8 cellular contexts compared by ENCODE assay signal in genomic region chrX:139932901-139933796, GRCh38. TPM values are rescaled to one million over a fixed set of nuclear protein-coding genes. Genes with fewer than 3 reads are reported as not detected.
DNase-seq lines count a peak whose midpoint lies in the region; ATAC-seq and TF ChIP-seq lines count a peak whose summit lies in the region.

ATP11C (minus strand) TSS chrX:139933053; CDS start chrX:139932042, 1,011 bp downstream.

- in situ Hi-C loops in IMR-90 (cut with MboI; ENCODE audit: low sequenced_read_pairs) = no loop called here

- H3K9me3 ChIP-seq in IMR-90 (ENCODE audit: control insufficient read depth, insufficient read depth, low read length) = no peaks in the 10 kb centered on the region
- no peaks in the 10 kb centered on the region for H3K9me3 ChIP-seq in SJCRH30 (replicated peaks)

- H3K27ac ChIP-seq in IMR-90 (ENCODE audit: insufficient read depth, low read length) = peak within 1 kb of the TSS; percentile 91
- peak within 1 kb of the TSS; percentile 93 for H3K27ac ChIP-seq in SJCRH30
- peak within 1 kb of the TSS; percentile 56 for H3K27ac ChIP-seq in temporal lobe (ENCODE audit: low read depth, low read length)

- H3K4me2 ChIP-seq in IMR-90 (ENCODE audit: low read depth, low read length) = peak within 1 kb of the TSS; percentile 80

- H3K4me3 Mint-ChIP-seq in activated naive CD4-positive, alpha-beta T cell treated with anti-CD3 and anti-CD28 coated beads for 36 hours = peak within 1 kb of the TSS; percentile 85

- no peaks in the 10 kb centered on the region for H3K36me3 Mint-ChIP-seq in activated naive CD4-positive, alpha-beta T cell treated with anti-CD3 and anti-CD28 coated beads for 36 hours (ENCODE audit: low read depth)

- H3K4me1 Mint-ChIP-seq in activated naive CD4-positive, alpha-beta T cell treated with anti-CD3 and anti-CD28 coated beads for 36 hours (ENCODE audit: low read depth) = peaks cover 18% of the 10 kb centered on the region

- H4K5ac ChIP-seq in IMR-90 (ENCODE audit: low read depth, low read length) = peak within 1 kb of the TSS; percentile 64

- H3K4ac ChIP-seq in IMR-90 (ENCODE audit: low read depth, low read length) = peak within 1 kb of the TSS; percentile 73

- POLR2A ChIA-PET in IMR-90 (lab: Charles Lee; ENCODE audit: unreplicated experiment) = interaction anchor here (0.6 kb wide), 2 partner anchors 42 to 109 kb away, joined by 3 to 4 read pairs; no protein-coding TSS in a partner anchor

- peak within 1 kb of the TSS; percentile 77 for H2BK120ac ChIP-seq in IMR-90 (ENCODE audit: low read depth, low read length)

- H2AK5ac ChIP-seq in IMR-90 (ENCODE audit: low read depth, low read length) = peak within 1 kb of the TSS; percentile 10; the same call in 1 of the 2 replicates

- H2BK15ac ChIP-seq in IMR-90 (ENCODE audit: low read depth, low read length) = no peak within 1 kb of the TSS

- no peak within 1 kb of the TSS for H2BK20ac ChIP-seq in IMR-90 (ENCODE audit: low read depth, low read length)

- no peaks in the 10 kb centered on the region for H3K4me1 ChIP-seq in IMR-90 (ENCODE audit: control insufficient read depth, insufficient read depth, low read length)
- H3K4me1 ChIP-seq in SJCRH30 = 0 out of 2 replicates have a peak, but pooled peaks cover 5% of the 10 kb centered on the region

- H4K91ac ChIP-seq in IMR-90 (ENCODE audit: insufficient read depth, low read depth, low read length) = peak within 1 kb of the TSS; percentile 72

- no peak; the same call in 1 of the 2 replicates for TF ChIP-seq POLR2A in IMR-90 (IDR thresholded peaks at IDR 0.05; ENCODE audit: low read depth, low read length)

- H2AK9ac ChIP-seq in IMR-90 (replicated peaks; ENCODE audit: low read depth, low read length, poor library complexity) = peak within 1 kb of the TSS; percentile 95

- H3K79me1 ChIP-seq in IMR-90 (ENCODE audit: low read depth in 1 of 2, low read length in 2 of 2) = peaks cover 0 to 6% of the 10 kb centered on the region in 2 experiments; a peak in 1 of 4 replicates

- H3K14ac ChIP-seq in IMR-90 (replicated peaks; ENCODE audit: low read depth, low read length) = peak within 1 kb of the TSS; percentile 78

- intact Hi-C loops in IMR-90 (cut with micrococcal nuclease) = loop anchor here (5.0 to 10.0 kb wide), 3 partner anchors 101 to 208 kb away; no protein-coding TSS in a partner anchor
- intact Hi-C loops in activated naive CD4-positive, alpha-beta T cell treated with anti-CD3 and anti-CD28 coated beads for 36 hours (cut with micrococcal nuclease) = loop anchor here (1.0 to 10.0 kb wide), 5 partner anchors 52 to 1158 kb away; no protein-coding TSS in a partner anchor

- TF ChIP-seq RAD21 in IMR-90 (IDR thresholded peaks at IDR 0.05; ENCODE audit: low read length) = no peak

- BruUV-seq in IMR-90 (replicated peaks; lab: Mats Ljungman, UMichigan) = no TSS peak

- no peaks in the 10 kb centered on the region for H3K9me1 ChIP-seq in IMR-90 (ENCODE audit: insufficient read depth, low read length)

- H3K4me3 ChIP-seq in IMR-90 (ENCODE audit: insufficient read depth, low read depth, low read length) (peak within 1 kb of the TSS; percentile 80), SJCRH30 (peak within 1 kb of the TSS; percentile 94)

- 15% methylated on average over 12 of the region's 52 CpGs; no CpG with 5 or more reads in 1 of the 2 experiments for whole genome bisulfite sequencing in IMR-90 (ENCODE audit: extremely low coverage in 2 of 2, insufficient read length in 1 of 2), 2 experiments

- peak within 1 kb of the TSS; percentile 78 for H3K9ac ChIP-seq in IMR-90 (ENCODE audit: low read depth, low read length)

- dilution Hi-C loops in IMR-90 (cut with HindIII; ENCODE audit: low sequenced_read_pairs, unreplicated experiment) = no loop called here

- H3K27me3 ChIP-seq in IMR-90 (ENCODE audit: control insufficient read depth, insufficient read depth, low read length) (no peaks in the 10 kb centered on the region), SJCRH30 (no peaks in the 10 kb centered on the region)

- peak within 1 kb of the TSS; percentile 94 for H3K27ac Mint-ChIP-seq in activated naive CD4-positive, alpha-beta T cell treated with anti-CD3 and anti-CD28 coated beads for 36 hours

- ATAC-seq in GM21515 (IDR thresholded peaks at IDR 0.05; ENCODE audit: unreplicated experiment) (peak; percentile 75), IMR-90 (ENCODE audit: low read depth) (peak; percentile 86), omental fat pad (ENCODE audit: low FRiP score) (peak; percentile 92)

- no peaks in the 10 kb centered on the region for H3K27me3 Mint-ChIP-seq in activated naive CD4-positive, alpha-beta T cell treated with anti-CD3 and anti-CD28 coated beads for 36 hours (ENCODE audit: low read depth)

- H3K36me3 ChIP-seq in IMR-90 (ENCODE audit: control insufficient read depth, insufficient read depth, low read length) (no peaks in the 10 kb centered on the region), SJCRH30 (no peaks in the 10 kb centered on the region)

- peak; percentile 34; the same call in 1 of the 2 replicates for TF ChIP-seq CTCF in IMR-90 (conservative IDR thresholded peaks at IDR 0.05; ENCODE audit: low read depth, low read length)
- no peak for TF ChIP-seq CTCF in omental fat pad (IDR thresholded peaks at IDR 0.05)

- DNase-seq in DMS53 treated with DMSO at 0.1 percent for 48 hours (lab: John Stamatoyannopoulos, UW; ENCODE audit: unreplicated experiment) (peak; percentile 71), IMR-90 (peak; percentile 83), SJCRH30 (peak; percentile 89), globus pallidus (ENCODE audit: low spot score) (peak; percentile 84), omental fat pad (ENCODE audit: low spot score) (peak; percentile 54)
- peak; percentile 87 for DNase-seq in activated naive CD4-positive, alpha-beta T cell treated with anti-CD3 and anti-CD28 coated beads for 36 hours

- H3K23ac ChIP-seq in IMR-90 (ENCODE audit: low read depth, low read length) = peak within 1 kb of the TSS; percentile 59

- no peaks in the 10 kb centered on the region for H3K9me3 Mint-ChIP-seq in activated naive CD4-positive, alpha-beta T cell treated with anti-CD3 and anti-CD28 coated beads for 36 hours

- peak within 1 kb of the TSS; percentile 87 for H3K56ac ChIP-seq in IMR-90 (ENCODE audit: extremely low read depth, insufficient read depth, low read length)

- H2BK5ac ChIP-seq in IMR-90 (ENCODE audit: low read depth, low read length, poor library complexity, severe bottlenecking) = peak within 1 kb of the TSS; percentile 81

- peak within 1 kb of the TSS; percentile 87 for H2AFZ ChIP-seq in IMR-90 (replicated peaks; ENCODE audit: low read length, poor library complexity)

- peak within 1 kb of the TSS; percentile 45 for H3K18ac ChIP-seq in IMR-90 (ENCODE audit: low read depth, low read length)

- 0 out of 2 replicates have a peak, but pooled peaks cover 4% of the 10 kb centered on the region for H4K20me1 ChIP-seq in IMR-90 (ENCODE audit: insufficient read depth, low read length)

- peak within 1 kb of the TSS; percentile 76 to 86; a peak in 3 of 4 replicates for H4K8ac ChIP-seq in IMR-90 (ENCODE audit: low read depth in 2 of 2, low read length in 2 of 2)

- CTCF ChIA-PET in IMR-90 (lab: Yijun Ruan, JAX) = interaction anchor here (0.6 kb wide), 1 partner anchor 22 kb away, joined by 3 read pairs; no protein-coding TSS in a partner anchor
- CTCF ChIA-PET in activated naive CD4-positive, alpha-beta T cell treated with anti-CD3 and anti-CD28 coated beads for 36 hours (lab: Charles Lee) = interaction anchor here (1.0 kb wide), 1 partner anchor 215 kb away, joined by 3 read pairs; no protein-coding TSS in a partner anchor

TF ChIP-seq in IMR-90, 13 proteins besides CTCF, POLR2A, EP300 and RAD21:
- TF ChIP-seq MXI1 (IDR thresholded peaks at IDR 0.05; ENCODE audit: borderline replicate concordance, low read depth, low read length) (peak; percentile 71), ELK1 (IDR thresholded peaks at IDR 0.05; ENCODE audit: borderline replicate concordance, low read depth, low read length) (no peak), MAZ (IDR thresholded peaks at IDR 0.05; ENCODE audit: borderline replicate concordance, low read depth, low read length) (peak; percentile 90; the same call in 1 of the 2 replicates), MAFK (IDR thresholded peaks at IDR 0.05; ENCODE audit: low read depth, low read length) (no peak), NFE2L2 (IDR thresholded peaks at IDR 0.05; ENCODE audit: low read depth, low read length) (no peak), CHD1 (IDR thresholded peaks at IDR 0.05; ENCODE audit: low read depth, low read length) (no peak)

RNA-seq across cellular contexts. Expression of gene ATP11C, which starts in this region (rescaled TPM):
- 40.0 and 71.4 TPM in 2 replicates for total RNA-seq in IMR-90 (2012; rRNA removed)
- polyA plus RNA-seq in IMR-90 (2012; rRNA removed) = 14.5 and 19.3 TPM in 2 replicates
- 3.3 and 3.6 TPM in 2 replicates for polyA plus RNA-seq in IMR-90 (2012; cell fraction: cytosol; rRNA removed)
- polyA plus RNA-seq in IMR-90 (2012; cell fraction: nucleus; rRNA removed; ENCODE audit: low replicate concordance) = 3.1 and 20.0 TPM in 2 replicates
- 47.4 and 48.2 TPM in 2 replicates for total RNA-seq in SJCRH30 (2014; rRNA removed; shearing (Covaris generic))
- 10 to 100 TPM; 18.3 to 20.8 TPM for total RNA-seq in activated naive CD4-positive, alpha-beta T cell treated with anti-CD3 and anti-CD28 coated beads for 36 hours
- total RNA-seq in omental fat pad = 10 to 100 TPM; 23.5 to 41.8 (median 32.5) TPM
- total RNA-seq in temporal lobe = 39.1 TPM

Comparison
In these comparisons a context has a peak if more than half of its experiments do, and no peak if none do; other contexts are left out.
1. Peak in every context shown above with its lines: DNase-seq, ATAC-seq, H3K4me3 ChIP-seq and H3K27ac ChIP-seq.